ENCODE assay signal across 10 cellular contexts in the genomic region with DNA sequence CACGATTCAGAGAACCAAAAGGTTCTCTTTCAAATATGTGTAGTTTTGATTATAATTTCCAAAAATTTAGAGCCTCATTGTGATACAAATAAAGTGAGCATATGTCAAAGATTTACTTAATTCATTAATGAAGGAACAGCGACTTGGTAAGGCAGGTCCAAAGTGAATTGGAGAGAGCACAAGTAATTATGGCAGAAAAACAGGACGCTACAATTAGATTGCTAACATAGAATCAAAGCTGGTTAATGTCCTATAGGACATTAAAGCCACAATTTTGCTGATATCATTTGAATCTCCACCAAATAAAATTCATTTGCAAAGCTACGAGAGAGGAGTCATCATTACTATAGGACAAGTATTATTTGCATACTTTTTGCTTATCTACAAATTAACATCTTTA.
"Had no signal": no experiment of that assay in that cellular context is flagged by ENCODE, and none has a peak within 500 bp of the region (broad histone marks: within the 10 kb centered on the region; RNA-seq: fewer than 3 reads in every experiment).

No MANE protein-coding gene starts in this region.

- H3K4me3 ChIP-seq: GM23248, HAP-1 had no signal

- H3K36me3 ChIP-seq: HAP-1 had no signal

- H3K27ac ChIP-seq: GM23248, HL-60 had no signal

- H3K9me3 ChIP-seq: HAP-1 had no signal

- H3K9ac ChIP-seq: GM23248 had no signal

- H3K4me3 Mint-ChIP-seq: HFFc6, IgD-negative memory B cell had no signal

- H3K4me1 Mint-ChIP-seq: IgD-negative memory B cell had no signal

- DNase-seq: GM23248, GOT3, H7, HFFc6, KBM-7 had no signal

- H2AFZ ChIP-seq: GM23248 had no signal

- H3K9me3 Mint-ChIP-seq: IgD-negative memory B cell had no signal

- ATAC-seq: HCT116, HepG2 had no signal

- H3K27me3 Mint-ChIP-seq: IgD-negative memory B cell had no signal

- H3K4me1 ChIP-seq: HAP-1 had no signal

- H3K36me3 Mint-ChIP-seq: IgD-negative memory B cell had no signal
